ENCODE assay signal across 16 cellular contexts in genomic region chr1:16057314-16057915, GRCh38. TPM values are rescaled to one million over a fixed set of nuclear protein-coding genes. Genes with fewer than 3 reads are reported as not detected.
"Had no signal": no experiment of that assay in that cellular context is flagged by ENCODE, and none has a peak within 500 bp of the region (broad histone marks: within the 10 kb centered on the region; RNA-seq: fewer than 3 reads in every experiment).

No MANE protein-coding gene starts in this region.

RNA-seq across cellular contexts. Expression of gene CLCNKB, which starts 13.8 kb away (rescaled TPM):
- total RNA-seq: mammary epithelial cell; naive thymus-derived CD8-positive, alpha-beta T cell; osteocyte; skeletal muscle tissue; vagina had no signal
- polyA plus RNA-seq: immature natural killer cell; naive thymus-derived CD8-positive, alpha-beta T cell had no signal

RNA-seq across cellular contexts. Expression of gene FAM131C, which starts 16.0 kb away (rescaled TPM):
- total RNA-seq: left colon; lower lobe of right lung; naive thymus-derived CD8-positive, alpha-beta T cell; psoas muscle; skeletal muscle tissue; stomach; urinary bladder had no signal
- polyA plus RNA-seq: immature natural killer cell; naive thymus-derived CD8-positive, alpha-beta T cell had no signal

RNA-seq across cellular contexts. Expression of gene CLCNKA, which starts 35.6 kb away (rescaled TPM):
- total RNA-seq: mammary epithelial cell; naive thymus-derived CD8-positive, alpha-beta T cell; neural crest cell; osteocyte; smooth muscle cell; urinary bladder had no signal
- polyA plus RNA-seq: immature natural killer cell; mammary epithelial cell; naive thymus-derived CD8-positive, alpha-beta T cell had no signal

RNA-seq across cellular contexts. Expression of gene HSPB7, which starts 39.6 kb away (rescaled TPM):
- total RNA-seq: naive thymus-derived CD8-positive, alpha-beta T cell; neural crest cell had no signal
- polyA plus RNA-seq: immature natural killer cell; mammary epithelial cell; naive thymus-derived CD8-positive, alpha-beta T cell had no signal

RNA-seq across cellular contexts. Expression of gene SRARP, which starts 53.4 kb away (rescaled TPM):
- total RNA-seq: left colon; mammary epithelial cell; mucosa of gallbladder; naive thymus-derived CD8-positive, alpha-beta T cell; neural crest cell; osteocyte; posterior vena cava; skeletal muscle tissue; smooth muscle cell; stomach; transverse colon; urinary bladder; vagina had no signal
- polyA plus RNA-seq: immature natural killer cell; mammary epithelial cell; naive thymus-derived CD8-positive, alpha-beta T cell; smooth muscle cell had no signal
